ENCODE assay signal across 19 cellular contexts in the genomic region with DNA sequence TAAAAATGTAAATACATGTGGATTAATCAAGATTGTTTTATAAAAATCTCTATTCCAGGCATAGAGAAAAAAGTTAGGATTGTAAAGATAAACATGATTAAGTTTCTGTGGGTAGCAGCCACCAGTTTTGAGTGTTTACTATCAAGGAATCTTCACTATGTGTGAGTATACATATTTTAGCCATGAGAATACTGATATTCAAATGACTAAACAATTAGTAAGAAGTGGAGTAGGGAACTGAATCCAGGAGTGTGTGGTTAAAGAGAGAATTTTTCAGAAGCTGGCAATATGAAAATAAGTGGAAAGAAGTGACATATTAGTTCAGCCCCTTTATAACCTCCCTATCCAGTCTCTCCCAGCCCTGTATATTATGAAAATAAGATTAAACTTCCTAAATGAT. TPM values are rescaled to one million over a fixed set of nuclear protein-coding genes. Genes with fewer than 3 reads are reported as not detected.
DNase-seq lines count a peak whose midpoint lies in the region; ATAC-seq lines count a peak whose summit lies in the region.
"Had no signal": no experiment of that assay in that cellular context is flagged by ENCODE, and none has a peak within 500 bp of the region (broad histone marks: within the 10 kb centered on the region; RNA-seq: fewer than 3 reads in every experiment).

No MANE protein-coding gene starts in this region.

- DNase-seq in GM04503 (ENCODE audit: low read depth) (peak; percentile 56), SJSA1 (ENCODE audit: low read depth in 1 of 2, low spot score in 2 of 2) (peak in 1 of 2 experiments; percentile 64), fibroblast of peridontal ligament (ENCODE audit: extremely low read depth) (peak; percentile 78)
- DNase-seq in stimulated activated effector memory CD8-positive, alpha-beta T cell treated with anti-CD3 and anti-CD28 coated beads, Interleukin-12 subunit alpha, Interleukin-12 subunit beta, amount 100 ng/mL, for 72 hours (ENCODE audit: low spot score in 2 of 2): no peak
- DNase-seq: activated naive CD4-positive, alpha-beta T cell treated with anti-CD3 and anti-CD28 coated beads for 36 hours; Calu3; caudate nucleus; hypothalamus; left ventricle myocardium superior; NCI-H2171; stimulated activated CD4-positive, alpha-beta T cell treated with anti-CD3 and anti-CD28 coated beads, Interleukin-4, amount 100 ng/mL, for 4 hours; stimulated activated naive B cell treated with anti-CD40 and anti-IgM and Interleukin-4, amounts not matched to agents 10 μg/mL and 1 μg/mL and 100 μg/mL, for 72 hours; uterus had no signal

- H3K4me2 ChIP-seq in skeletal muscle satellite cell (ENCODE audit: low read length): peak overlapping the region; percentile 53

- H3K9me3 ChIP-seq in SJSA1 (replicated peaks) (no peaks in the 10 kb centered on the region), skeletal muscle satellite cell (replicated peaks; ENCODE audit: low read length) (no peaks in the 10 kb centered on the region)
- H3K9me3 ChIP-seq: uterus had no signal

- H3K27ac Mint-ChIP-seq in stimulated activated effector memory CD8-positive, alpha-beta T cell treated with anti-CD3 and anti-CD28 coated beads, Interleukin-12 subunit alpha, Interleukin-12 subunit beta, amount 100 ng/mL, for 72 hours: no peak overlapping the region
- H3K27ac Mint-ChIP-seq: activated naive CD4-positive, alpha-beta T cell treated with anti-CD3 and anti-CD28 coated beads for 36 hours; natural killer cell treated with Interleukin-12 subunit alpha and Interleukin-12 subunit beta and Interleukin-15 and Interleukin-18, amount 100 ng/mL, for 72 hours; stimulated activated naive B cell treated with anti-CD40 and anti-IgM and Interleukin-4, amounts not matched to agents 10 μg/mL and 1 μg/mL and 100 μg/mL, for 72 hours had no signal

- ATAC-seq in GM18870 (IDR thresholded peaks at IDR 0.05; ENCODE audit: unreplicated experiment): no peak
- ATAC-seq in GM18873 (IDR thresholded peaks at IDR 0.05; ENCODE audit: low FRiP score, unreplicated experiment): no peak
- no peak for ATAC-seq in stimulated activated effector memory CD8-positive, alpha-beta T cell treated with anti-CD3 and anti-CD28 coated beads, Interleukin-12 subunit alpha, Interleukin-12 subunit beta, amount 100 ng/mL, for 72 hours
- ATAC-seq: left ventricle myocardium superior; natural killer cell treated with Interleukin-12 subunit alpha and Interleukin-12 subunit beta and Interleukin-15 and Interleukin-18, amount 100 ng/mL, for 72 hours; stimulated activated naive B cell treated with anti-CD40 and anti-IgM and Interleukin-4, amounts not matched to agents 10 μg/mL and 1 μg/mL and 100 μg/mL, for 72 hours had no signal

- no peak overlapping the region for H3K9ac ChIP-seq in skeletal muscle satellite cell (ENCODE audit: low read depth, low read length)

- H3K9me3 Mint-ChIP-seq in stimulated activated effector memory CD8-positive, alpha-beta T cell treated with anti-CD3 and anti-CD28 coated beads, Interleukin-12 subunit alpha, Interleukin-12 subunit beta, amount 100 ng/mL, for 72 hours: no peaks in the 10 kb centered on the region
- H3K9me3 Mint-ChIP-seq: activated naive CD4-positive, alpha-beta T cell treated with anti-CD3 and anti-CD28 coated beads for 36 hours; natural killer cell treated with Interleukin-12 subunit alpha and Interleukin-12 subunit beta and Interleukin-15 and Interleukin-18, amount 100 ng/mL, for 72 hours; stimulated activated naive B cell treated with anti-CD40 and anti-IgM and Interleukin-4, amounts not matched to agents 10 μg/mL and 1 μg/mL and 100 μg/mL, for 72 hours had no signal

- H3K36me3 Mint-ChIP-seq in stimulated activated effector memory CD8-positive, alpha-beta T cell treated with anti-CD3 and anti-CD28 coated beads, Interleukin-12 subunit alpha, Interleukin-12 subunit beta, amount 100 ng/mL, for 72 hours: no peaks in the 10 kb centered on the region
- H3K36me3 Mint-ChIP-seq: natural killer cell treated with Interleukin-12 subunit alpha and Interleukin-12 subunit beta and Interleukin-15 and Interleukin-18, amount 100 ng/mL, for 72 hours; stimulated activated naive B cell treated with anti-CD40 and anti-IgM and Interleukin-4, amounts not matched to agents 10 μg/mL and 1 μg/mL and 100 μg/mL, for 72 hours had no signal

- peaks cover 24% of the 10 kb centered on the region for H3K4me1 ChIP-seq in SJSA1 (replicated peaks)
- peaks cover 10% of the 10 kb centered on the region for H3K4me1 ChIP-seq in skeletal muscle satellite cell (ENCODE audit: control insufficient read depth, insufficient read depth, low read length)
- H3K4me1 ChIP-seq: uterus had no signal

- H3K4me3 ChIP-seq in SJSA1 (no peak overlapping the region), skeletal muscle satellite cell (ENCODE audit: low read length) (no peak overlapping the region)
- H3K4me3 ChIP-seq: uterus had no signal

- H3K4me1 Mint-ChIP-seq in stimulated activated effector memory CD8-positive, alpha-beta T cell treated with anti-CD3 and anti-CD28 coated beads, Interleukin-12 subunit alpha, Interleukin-12 subunit beta, amount 100 ng/mL, for 72 hours: no peaks in the 10 kb centered on the region
- H3K4me1 Mint-ChIP-seq: stimulated activated naive B cell treated with anti-CD40 and anti-IgM and Interleukin-4, amounts not matched to agents 10 μg/mL and 1 μg/mL and 100 μg/mL, for 72 hours had no signal

- no peak overlapping the region for H3K4me3 Mint-ChIP-seq in stimulated activated effector memory CD8-positive, alpha-beta T cell treated with anti-CD3 and anti-CD28 coated beads, Interleukin-12 subunit alpha, Interleukin-12 subunit beta, amount 100 ng/mL, for 72 hours
- H3K4me3 Mint-ChIP-seq: activated naive CD4-positive, alpha-beta T cell treated with anti-CD3 and anti-CD28 coated beads for 36 hours; natural killer cell treated with Interleukin-12 subunit alpha and Interleukin-12 subunit beta and Interleukin-15 and Interleukin-18, amount 100 ng/mL, for 72 hours; stimulated activated naive B cell treated with anti-CD40 and anti-IgM and Interleukin-4, amounts not matched to agents 10 μg/mL and 1 μg/mL and 100 μg/mL, for 72 hours had no signal

- H3K27ac ChIP-seq in SJSA1: peak overlapping the region; percentile 66
- H3K27ac ChIP-seq: uterus had no signal

- H3K27me3 ChIP-seq in SJSA1 (replicated peaks) (no peaks in the 10 kb centered on the region), skeletal muscle satellite cell (ENCODE audit: control insufficient read depth, insufficient read depth, low read length) (no peaks in the 10 kb centered on the region)
- H3K27me3 ChIP-seq: uterus had no signal

- no peaks in the 10 kb centered on the region for H3K36me3 ChIP-seq in SJSA1
- H3K36me3 ChIP-seq in skeletal muscle satellite cell (ENCODE audit: insufficient read depth, low read length): no peaks in the 10 kb centered on the region
- H3K36me3 ChIP-seq: uterus had no signal

RNA-seq across cellular contexts. Expression of gene ELOVL2, which starts 10.3 kb away (rescaled TPM):
- 6.8 and 10.9 TPM in 2 replicates for total RNA-seq in SJSA1 (2014; rRNA removed; shearing (Covaris generic))
- 0.44 and 0.76 TPM in 2 replicates for total RNA-seq in skeletal muscle satellite cell (2012; rRNA removed)
- total RNA-seq: activated CD8-positive, alpha-beta memory T cell treated with anti-CD3 and anti-CD28 coated beads for 36 hours; activated naive CD4-positive, alpha-beta T cell treated with anti-CD3 and anti-CD28 coated beads for 36 hours; endothelial cell of umbilical vein; natural killer cell treated with Interleukin-12 subunit alpha and Interleukin-12 subunit beta and Interleukin-15 and Interleukin-18, amount 100 ng/mL, for 72 hours had no signal

RNA-seq across cellular contexts. Expression of gene SMIM13, which starts 59.8 kb away (rescaled TPM):
- total RNA-seq in SJSA1 (2014; rRNA removed; shearing (Covaris generic)): 22.1 and 35.9 TPM in 2 replicates
- total RNA-seq in skeletal muscle satellite cell (2012; rRNA removed): 5.2 and 6.1 TPM in 2 replicates

Comparison
In these comparisons a context has a peak if more than half of its experiments do, and no peak if none do; other contexts are left out.
1. DNase-seq: peak in GM04503 (single experiment) and fibroblast of peridontal ligament (single experiment); none in stimulated activated effector memory CD8-positive, alpha-beta T cell treated with anti-CD3 and anti-CD28 coated beads, Interleukin-12 subunit alpha, Interleukin-12 subunit beta, amount 100 ng/mL, for 72 hours (0 of 2).